ENCODE assay signal across 1 cellular context in the genomic region with DNA sequence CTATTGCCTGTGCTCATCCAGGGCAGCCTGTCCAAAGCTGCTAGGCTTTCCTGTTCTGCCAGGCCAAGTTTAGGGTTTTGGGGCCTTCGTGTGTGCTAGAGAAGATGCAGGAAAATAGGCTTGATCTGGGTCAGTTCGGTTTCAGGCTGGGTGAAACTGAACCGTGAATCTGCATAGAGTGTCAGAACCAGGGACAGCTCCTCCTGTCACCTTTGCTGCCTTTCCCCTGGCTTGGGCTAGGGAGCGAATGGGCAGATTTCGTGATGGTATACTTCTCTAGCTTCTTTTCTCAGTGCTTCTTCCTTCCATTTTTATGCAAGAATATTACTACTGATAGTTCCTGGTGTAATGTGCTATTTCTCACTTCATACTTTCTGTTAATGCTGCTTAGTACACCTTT.
TF ChIP-seq lines count a peak whose summit lies in the region.

No MANE protein-coding gene starts in this region.

TF ChIP-seq in A549, 52 proteins besides CTCF, POLR2A, EP300 and RAD21 (continued from another document):
- TF ChIP-seq, protein P1, sequence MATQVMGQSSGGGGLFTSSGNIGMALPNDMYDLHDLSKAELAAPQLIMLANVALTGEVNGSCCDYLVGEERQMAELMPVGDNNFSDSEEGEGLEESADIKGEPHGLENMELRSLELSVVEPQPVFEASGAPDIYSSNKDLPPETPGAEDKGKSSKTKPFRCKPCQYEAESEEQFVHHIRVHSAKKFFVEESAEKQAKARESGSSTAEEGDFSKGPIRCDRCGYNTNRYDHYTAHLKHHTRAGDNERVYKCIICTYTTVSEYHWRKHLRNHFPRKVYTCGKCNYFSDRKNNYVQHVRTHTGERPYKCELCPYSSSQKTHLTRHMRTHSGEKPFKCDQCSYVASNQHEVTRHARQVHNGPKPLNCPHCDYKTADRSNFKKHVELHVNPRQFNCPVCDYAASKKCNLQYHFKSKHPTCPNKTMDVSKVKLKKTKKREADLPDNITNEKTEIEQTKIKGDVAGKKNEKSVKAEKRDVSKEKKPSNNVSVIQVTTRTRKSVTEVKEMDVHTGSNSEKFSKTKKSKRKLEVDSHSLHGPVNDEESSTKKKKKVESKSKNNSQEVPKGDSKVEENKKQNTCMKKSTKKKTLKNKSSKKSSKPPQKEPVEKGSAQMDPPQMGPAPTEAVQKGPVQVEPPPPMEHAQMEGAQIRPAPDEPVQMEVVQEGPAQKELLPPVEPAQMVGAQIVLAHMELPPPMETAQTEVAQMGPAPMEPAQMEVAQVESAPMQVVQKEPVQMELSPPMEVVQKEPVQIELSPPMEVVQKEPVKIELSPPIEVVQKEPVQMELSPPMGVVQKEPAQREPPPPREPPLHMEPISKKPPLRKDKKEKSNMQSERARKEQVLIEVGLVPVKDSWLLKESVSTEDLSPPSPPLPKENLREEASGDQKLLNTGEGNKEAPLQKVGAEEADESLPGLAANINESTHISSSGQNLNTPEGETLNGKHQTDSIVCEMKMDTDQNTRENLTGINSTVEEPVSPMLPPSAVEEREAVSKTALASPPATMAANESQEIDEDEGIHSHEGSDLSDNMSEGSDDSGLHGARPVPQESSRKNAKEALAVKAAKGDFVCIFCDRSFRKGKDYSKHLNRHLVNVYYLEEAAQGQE (IDR thresholded peaks at IDR 0.05) = peak; percentile 82
TF ChIP-seq in A549: peak in this region for 1.
